In genomic region chr1:50097041-50097739, GRCh38 we compare ENCODE assay signal across 19 cellular contexts.
"Had no signal": no experiment of that assay in that cellular context is flagged by ENCODE, and none has a peak within 500 bp of the region (broad histone marks: within the 10 kb centered on the region; RNA-seq: fewer than 3 reads in every experiment).

No MANE protein-coding gene starts in this region.

- H3K27ac ChIP-seq: foreskin keratinocyte, heart right ventricle, parathyroid adenoma, right atrium auricular region, spleen, VCaP had no signal

- H3K27me3 ChIP-seq: foreskin keratinocyte, right atrium auricular region, spleen, tibial nerve had no signal

- DNase-seq: activated CD4-positive, alpha-beta T cell treated with anti-CD3 and anti-CD28 coated beads for 48 hours; activated CD4-positive, alpha-beta T cell treated with anti-CD3 and anti-CD28 coated beads, Interleukin-2, amount 50 U/mL, for 48 hours; activated CD8-positive, alpha-beta memory T cell treated with anti-CD3 and anti-CD28 coated beads for 24 hours; activated effector memory CD4-positive, alpha-beta T cell treated with Interleukin-2 at 50 U/mL for 16 hours; activated naive CD4-positive, alpha-beta T cell treated with Interleukin-2 at 50 U/mL for 16 hours; endodermal cell; foreskin keratinocyte; heart right ventricle; left ventricle myocardium superior; naive thymus-derived CD8-positive, alpha-beta T cell; nucleus accumbens; spleen; stimulated activated naive CD4-positive, alpha-beta T cell treated with Interleukin-2 at 50 U/mL for 16 hours had no signal

- ATAC-seq: activated CD4-positive, CD25-positive, alpha-beta regulatory T cell treated with anti-CD3 and anti-CD28 coated beads, Interleukin-2, amount 50 U/mL, for 24 hours; esophagus mucosa; foreskin keratinocyte; left ventricle myocardium superior; naive thymus-derived CD8-positive, alpha-beta T cell had no signal
